9 cellular contexts compared by ENCODE assay signal in the genomic region with DNA sequence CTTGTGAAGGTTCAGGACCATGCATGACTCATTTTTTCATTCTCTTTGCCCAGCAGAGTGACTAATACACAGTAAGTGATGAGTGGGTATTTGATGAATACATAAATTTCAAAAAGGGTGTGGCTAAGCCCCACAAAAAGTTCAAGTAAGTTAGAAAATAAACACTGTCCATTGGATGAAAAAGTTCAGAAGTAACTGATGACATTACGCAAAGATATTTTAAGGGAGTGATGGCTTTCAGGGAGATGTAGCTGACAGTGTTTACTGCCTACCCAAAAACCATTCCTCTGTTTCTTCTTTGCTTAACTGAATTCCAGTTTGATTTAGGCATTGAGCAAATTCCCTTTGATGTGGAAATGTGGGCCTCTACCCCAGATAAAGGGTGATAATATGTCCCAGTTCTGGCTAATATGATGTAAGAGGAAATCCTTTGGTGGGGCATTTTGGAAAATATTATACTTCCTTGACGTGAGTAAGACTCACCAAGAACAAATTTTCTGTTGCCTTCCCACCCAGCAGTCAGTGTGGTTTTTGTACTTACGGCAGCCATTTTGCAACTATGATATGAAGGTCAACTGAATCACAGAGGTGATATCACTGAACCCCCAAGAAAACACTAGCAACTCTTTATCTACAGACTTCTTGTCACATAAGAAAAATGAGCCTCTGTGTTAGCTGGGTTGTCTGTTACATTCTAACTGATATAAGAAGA. TPM values are rescaled to one million over a fixed set of nuclear protein-coding genes. Genes with fewer than 3 reads are reported as not detected.
A peak's percentile ranks its signal among the peaks of the same experiment; 100 is the strongest.
DNase-seq lines count a peak whose midpoint lies in the region; ATAC-seq and TF ChIP-seq lines count a peak whose summit lies in the region.
"Had no signal": no experiment of that assay in that cellular context is flagged by ENCODE, and none has a peak within 500 bp of the region (broad histone marks: within the 10 kb centered on the region; RNA-seq: fewer than 3 reads in every experiment).

No MANE protein-coding gene starts in this region.

- H3K4me1 Mint-ChIP-seq in naive thymus-derived CD4-positive, alpha-beta T cell = peaks cover 6 to 36% (median 28%) of the 10 kb centered on the region in 7 donors
- H3K4me1 Mint-ChIP-seq in progenitor cell of endocrine pancreas (ENCODE audit: low read depth) = peaks cover 10% of the 10 kb centered on the region

- DNase-seq in DMS53 treated with DMSO at 0.1 percent for 48 hours (lab: John Stamatoyannopoulos, UW; ENCODE audit: unreplicated experiment) = peak; percentile 48
- peak; percentile 86 for DNase-seq in Panc1 (ENCODE audit: low read depth, low spot score)
- peak; percentile 37 for DNase-seq in astrocyte of the cerebellum (ENCODE audit: low read depth)
- DNase-seq in naive thymus-derived CD4-positive, alpha-beta T cell = peak in 2 of 9 donors; percentile 14 to 17
- no peak for DNase-seq in NCI-H1105 treated with DMSO at 0.1 percent for 48 hours (lab: John Stamatoyannopoulos, UW)
- DNase-seq in progenitor cell of endocrine pancreas (ENCODE audit: low spot score, unreplicated experiment) = no peak
- DNase-seq: hypothalamus had no signal

- peak overlapping the region in 7 of 9 donors; percentile 6 to 81 (median 61) for H3K27ac Mint-ChIP-seq in naive thymus-derived CD4-positive, alpha-beta T cell
- H3K27ac Mint-ChIP-seq in progenitor cell of endocrine pancreas = no peak overlapping the region

- intact Hi-C loops in Panc1 (cut with micrococcal nuclease; ENCODE audit: unreplicated experiment) = no loop called here
- intact Hi-C loops in naive thymus-derived CD4-positive, alpha-beta T cell (cut with micrococcal nuclease) = loop anchor here in 1 of 2 donors (1.0 kb wide), 1 partner anchor 10 kb away; no protein-coding TSS in a partner anchor

- H3K27ac ChIP-seq in Panc1 (ENCODE audit: low read length) = no peak overlapping the region
- H3K27ac ChIP-seq in naive thymus-derived CD4-positive, alpha-beta T cell (ENCODE audit: low read depth, low read length) = peak overlapping the region; percentile 17

- TF ChIP-seq CTCF in Panc1 (IDR thresholded peaks at IDR 0.05) (no peak), astrocyte of the cerebellum (IDR thresholded peaks at IDR 0.05; ENCODE audit: low read depth, low read length, missing control alignments) (no peak), progenitor cell of endocrine pancreas (IDR thresholded peaks at IDR 0.05; ENCODE audit: unreplicated experiment) (no peak)

- H3K27me3 ChIP-seq in Panc1 (ENCODE audit: control insufficient read depth, insufficient read depth, low read length) = no peaks in the 10 kb centered on the region
- H3K27me3 ChIP-seq in naive thymus-derived CD4-positive, alpha-beta T cell (ENCODE audit: control insufficient read depth in 2 of 2, insufficient read depth in 2 of 2, low read length in 2 of 2) = no peaks in the 10 kb centered on the region

- POLR2A ChIA-PET in Panc1 (lab: Charles Lee) = no interaction called here
- POLR2A ChIA-PET in naive thymus-derived CD4-positive, alpha-beta T cell (lab: Charles Lee) = interaction anchor here (1.2 to 1.7 kb wide), 2 partner anchors 17 to 18 kb away, joined by 3 to 5 read pairs; no protein-coding TSS in a partner anchor

- CTCF ChIA-PET in Panc1 (lab: Charles Lee) = no interaction called here
- CTCF ChIA-PET in naive thymus-derived CD4-positive, alpha-beta T cell (lab: Charles Lee) = no interaction called here

- peaks cover 0 to 7% (median 1%) of the 10 kb centered on the region in 5 donors for H3K36me3 Mint-ChIP-seq in naive thymus-derived CD4-positive, alpha-beta T cell
- no peaks in the 10 kb centered on the region for H3K36me3 Mint-ChIP-seq in progenitor cell of endocrine pancreas (ENCODE audit: insufficient read depth)

- H3K4me3 ChIP-seq in Panc1 (ENCODE audit: low read depth in 2 of 2, low read length in 2 of 2) (no peak overlapping the region), astrocyte of the cerebellum (ENCODE audit: low read depth, low read length) (no peak overlapping the region)
- no peak overlapping the region for H3K4me3 ChIP-seq in naive thymus-derived CD4-positive, alpha-beta T cell (ENCODE audit: low read length)

- in situ Hi-C loops in Panc1 (cut with HindIII; ENCODE audit: low pct_unique_long_range_greater_than_20kb, low sequenced_read_pairs) = no loop called here
- in situ Hi-C loops in astrocyte of the cerebellum (cut with HindIII; ENCODE audit: low sequenced_read_pairs) = no loop called here

- H3K27me3 Mint-ChIP-seq in naive thymus-derived CD4-positive, alpha-beta T cell = peaks cover 0 to 16% (median 5%) of the 10 kb centered on the region in 5 donors
- peaks cover 39% of the 10 kb centered on the region for H3K27me3 Mint-ChIP-seq in progenitor cell of endocrine pancreas

- H3K9me3 ChIP-seq in Panc1 (ENCODE audit: control insufficient read depth, insufficient read depth, low read depth, low read length) = no peaks in the 10 kb centered on the region
- H3K9me3 ChIP-seq in naive thymus-derived CD4-positive, alpha-beta T cell (ENCODE audit: control insufficient read depth in 2 of 3, low read length in 3 of 3) = no peaks in the 10 kb centered on the region

- peaks cover 6% of the 10 kb centered on the region for H3K4me1 ChIP-seq in Panc1 (ENCODE audit: control insufficient read depth, insufficient read depth, low read length)
- no peaks in the 10 kb centered on the region for H3K4me1 ChIP-seq in naive thymus-derived CD4-positive, alpha-beta T cell (ENCODE audit: control insufficient read depth in 2 of 2, insufficient read depth in 2 of 2, low read length in 2 of 2)

- ATAC-seq in Panc1 (peak; percentile 92), GM21576 (IDR thresholded peaks at IDR 0.05; ENCODE audit: unreplicated experiment) (no peak), HG03097 (IDR thresholded peaks at IDR 0.05; ENCODE audit: low FRiP score, unreplicated experiment) (no peak)
- peak; percentile 49 for ATAC-seq in naive thymus-derived CD4-positive, alpha-beta T cell

- no peaks in the 10 kb centered on the region for H3K9me3 Mint-ChIP-seq in naive thymus-derived CD4-positive, alpha-beta T cell
- no peaks in the 10 kb centered on the region for H3K9me3 Mint-ChIP-seq in progenitor cell of endocrine pancreas (ENCODE audit: low read depth)

- peak overlapping the region in 3 of 10 donors; percentile 7 to 55 (median 19) for H3K4me3 Mint-ChIP-seq in naive thymus-derived CD4-positive, alpha-beta T cell
- H3K4me3 Mint-ChIP-seq in progenitor cell of endocrine pancreas (ENCODE audit: low read depth) = no peak overlapping the region

- no TSS peak for BruUV-seq in Panc1 (replicated peaks; lab: Mats Ljungman, UMichigan)

- no peaks in the 10 kb centered on the region for H3K36me3 ChIP-seq in Panc1 (ENCODE audit: control insufficient read depth, insufficient read depth, low read length)
- no peaks in the 10 kb centered on the region for H3K36me3 ChIP-seq in naive thymus-derived CD4-positive, alpha-beta T cell (ENCODE audit: control insufficient read depth in 2 of 3, insufficient read depth in 3 of 3, low read length in 3 of 3)

RNA-seq across cellular contexts. Expression of a gene that starts 29.0 kb away (rescaled TPM):
- not detected for total RNA-seq in Panc1 (2021; ENCODE audit: unreplicated experiment)
- not detected for polyA plus RNA-seq in Panc1 (2012; ENCODE audit: insufficient read length)
- not detected for total RNA-seq in naive thymus-derived CD4-positive, alpha-beta T cell
- polyA plus RNA-seq in naive thymus-derived CD4-positive, alpha-beta T cell = not detected
- not detected in 2 replicates for total RNA-seq in progenitor cell of endocrine pancreas

Comparison
In these comparisons a context has a peak if more than half of its experiments do, and no peak if none do; other contexts are left out.
1. DNase-seq: peak in DMS53 treated with DMSO at 0.1 percent for 48 hours (single experiment), Panc1 (single experiment) and astrocyte of the cerebellum (single experiment); none in NCI-H1105 treated with DMSO at 0.1 percent for 48 hours (single experiment) and progenitor cell of endocrine pancreas (single experiment).
2. ATAC-seq: peak in Panc1 (single experiment) and naive thymus-derived CD4-positive, alpha-beta T cell (single experiment); none in GM21576 (single experiment) and HG03097 (single experiment).